In genomic region chr22:42346722-42347121, GRCh38 we compare ENCODE assay signal across 22 cellular contexts.
"Had no signal": no experiment of that assay in that cellular context is flagged by ENCODE, and none has a peak within 500 bp of the region (broad histone marks: within the 10 kb centered on the region; RNA-seq: fewer than 3 reads in every experiment).

No MANE protein-coding gene starts in this region.

- H3K36me3 ChIP-seq: esophagus squamous epithelium, left ventricle myocardium inferior, neutrophil, tibial nerve had no signal

- H3K4me3 Mint-ChIP-seq: activated CD8-positive, alpha-beta T cell treated with anti-CD3 and anti-CD28 coated beads for 36 hours; activated T-cell treated with anti-CD3 and anti-CD28 coated beads, Interleukin-2, amount 50 U/mL, for 72 hours; WTC11 had no signal

- H3K9me3 ChIP-seq: esophagus squamous epithelium, left ventricle myocardium inferior, neutrophil, tibial nerve had no signal

- H3K27me3 ChIP-seq: tibial nerve had no signal

- H3K27ac ChIP-seq: epithelial cell of prostate, esophagus squamous epithelium, left ventricle myocardium inferior, neutrophil, tibial nerve had no signal

- H3K9me3 Mint-ChIP-seq: activated CD8-positive, alpha-beta T cell treated with anti-CD3 and anti-CD28 coated beads for 36 hours; activated naive CD4-positive, alpha-beta T cell treated with anti-CD3 and anti-CD28 coated beads, Interleukin-2, amount 50 U/mL, for 72 hours; activated T-cell treated with anti-CD3 and anti-CD28 coated beads, Interleukin-2, amount 50 U/mL, for 72 hours had no signal

- H3K27ac Mint-ChIP-seq: activated CD8-positive, alpha-beta T cell treated with anti-CD3 and anti-CD28 coated beads for 36 hours; activated naive CD4-positive, alpha-beta T cell treated with anti-CD3 and anti-CD28 coated beads, Interleukin-2, amount 50 U/mL, for 72 hours; activated T-cell treated with anti-CD3 and anti-CD28 coated beads, Interleukin-2, amount 50 U/mL, for 72 hours; naive B cell; WTC11 had no signal

- ATAC-seq: activated naive CD4-positive, alpha-beta T cell treated with anti-CD3 and anti-CD28 coated beads, Interleukin-2, amount 50 U/mL, for 72 hours; activated T-cell treated with anti-CD3 and anti-CD28 coated beads, Interleukin-2, amount 50 U/mL, for 72 hours; WTC11 had no signal

- H3K36me3 Mint-ChIP-seq: activated naive CD4-positive, alpha-beta T cell treated with anti-CD3 and anti-CD28 coated beads, Interleukin-2, amount 50 U/mL, for 72 hours; naive B cell; WTC11 had no signal

- H3K4me3 ChIP-seq: esophagus squamous epithelium, left ventricle myocardium inferior, lung, tibial nerve had no signal

- FAIRE-seq: colon, endometrium had no signal

- DNase-seq: activated CD4-positive, alpha-beta T cell treated with anti-CD3 and anti-CD28 coated beads for 1 hour; activated CD4-positive, alpha-beta T cell treated with anti-CD3 and anti-CD28 coated beads, Interleukin-2, amount 50 U/mL, for 1 hour; activated naive CD4-positive, alpha-beta T cell; activated T-cell treated with anti-CD3 and anti-CD28 coated beads, Interleukin-2, amount 50 U/mL, for 72 hours; dermis blood vessel endothelial cell; effector CD4-positive, alpha-beta T cell; esophagus squamous epithelium; foreskin melanocyte; left ventricle myocardium inferior; naive B cell; stimulated activated CD4-positive, alpha-beta T cell treated with anti-CD3 and anti-CD28 coated beads, Interleukin-2, amount 100 ng/mL, for 48 hours; stimulated activated naive CD4-positive, alpha-beta T cell treated with Interleukin-2 at 50 U/mL for 16 hours; T-helper 2 cell had no signal
